36 cellular contexts compared by ENCODE assay signal in genomic region chr13:112567161-112567862, GRCh38.
"Had no signal": no experiment of that assay in that cellular context is flagged by ENCODE, and none has a peak within 500 bp of the region (broad histone marks: within the 10 kb centered on the region; RNA-seq: fewer than 3 reads in every experiment).

No MANE protein-coding gene starts in this region.

- H3K9me3 Mint-ChIP-seq: activated CD4-positive, alpha-beta memory T cell treated with anti-CD3 and anti-CD28 coated beads for 36 hours; activated T-cell treated with anti-CD3 and anti-CD28 coated beads, Interleukin-2, amount 50 U/mL, for 4 hours; activated T-helper 17 cell treated with anti-CD3 and anti-CD28 coated beads, Interleukin-2, amount 50 U/mL, for 72 hours; dendritic cell treated with granulocyte-macrophage colony-stimulating factor and Interleukin-4, amounts not matched to agents 40 ng/mL and 50 ng/mL, for 4 days; immature natural killer cell; naive thymus-derived CD4-positive, alpha-beta T cell; neural crest cell; stimulated activated memory B cell treated with anti-CD40 and anti-IgM and Interleukin-4, amounts not matched to agents 10 μg/mL and 1 μg/mL and 100 μg/mL, for 72 hours; T-cell had no signal

- H3K9me3 ChIP-seq: breast epithelium, gastroesophageal sphincter, pancreas, prostate gland, suprapubic skin, tibial artery, upper lobe of right lung had no signal

- H3K27me3 ChIP-seq: breast epithelium, gastroesophageal sphincter, pancreas, suprapubic skin, tibial artery, upper lobe of right lung had no signal

- H3K27ac ChIP-seq: breast epithelium, epithelial cell of prostate, gastroesophageal sphincter, pancreas, prostate gland, suprapubic skin, tibial artery, upper lobe of right lung, WERI-Rb-1 had no signal

- H3K4me3 Mint-ChIP-seq: activated CD4-positive, alpha-beta memory T cell treated with anti-CD3 and anti-CD28 coated beads for 36 hours; activated T-cell treated with anti-CD3 and anti-CD28 coated beads, Interleukin-2, amount 50 U/mL, for 4 hours; activated T-helper 17 cell treated with anti-CD3 and anti-CD28 coated beads, Interleukin-2, amount 50 U/mL, for 72 hours; dendritic cell treated with granulocyte-macrophage colony-stimulating factor and Interleukin-4, amounts not matched to agents 40 ng/mL and 50 ng/mL, for 4 days; immature natural killer cell; naive thymus-derived CD4-positive, alpha-beta T cell; neural crest cell; stimulated activated memory B cell treated with anti-CD40 and anti-IgM and Interleukin-4, amounts not matched to agents 10 μg/mL and 1 μg/mL and 100 μg/mL, for 72 hours; T-cell had no signal

- H3K36me3 ChIP-seq: breast epithelium, prostate gland had no signal

- H3K27ac Mint-ChIP-seq: activated CD4-positive, alpha-beta memory T cell treated with anti-CD3 and anti-CD28 coated beads for 36 hours; activated T-helper 17 cell treated with anti-CD3 and anti-CD28 coated beads, Interleukin-2, amount 50 U/mL, for 72 hours; dendritic cell treated with granulocyte-macrophage colony-stimulating factor and Interleukin-4, amounts not matched to agents 40 ng/mL and 50 ng/mL, for 4 days; stimulated activated memory B cell treated with anti-CD40 and anti-IgM and Interleukin-4, amounts not matched to agents 10 μg/mL and 1 μg/mL and 100 μg/mL, for 72 hours; T-cell had no signal

- DNase-seq: activated CD4-positive, alpha-beta memory T cell treated with anti-CD3 and anti-CD28 coated beads for 36 hours; activated CD4-positive, alpha-beta T cell treated with anti-CD3 and anti-CD28 coated beads for 48 hours; activated CD8-positive, alpha-beta memory T cell treated with anti-CD3 and anti-CD28 coated beads, Interleukin-2, amount 50 U/mL, for 4 hours; activated gamma-delta T cell treated with Interleukin-2 at 50 U/mL for 16 hours; activated naive CD4-positive, alpha-beta T cell treated with anti-CD3 and anti-CD28 coated beads, Interleukin-2, amount 50 U/mL, for 16 hours; activated T-cell treated with anti-CD3 and anti-CD28 coated beads, Interleukin-2, amount 50 U/mL, for 4 hours; amygdala; central memory CD4-positive, alpha-beta T cell; effector CD4-positive, alpha-beta T cell; hypothalamus; immature natural killer cell; midbrain; naive thymus-derived CD4-positive, alpha-beta T cell; nucleus accumbens; pancreas; retina; small intestine; stimulated activated CD4-positive, alpha-beta T cell treated with anti-CD3 and anti-CD28 coated beads, Interleukin-1b, Interleukin-23, amount 100 ng/mL, for 48 hours; stimulated activated CD4-positive, alpha-beta T cell treated with anti-CD3 and anti-CD28 coated beads, Interleukin-4, amount 100 ng/mL, for 4 hours; stimulated activated CD8-positive, alpha-beta memory T cell treated with anti-CD3 and anti-CD28 coated beads, Interleukin-4, amount 100 ng/mL, for 48 hours; T-cell; T-helper 9 cell; tibial artery; upper lobe of right lung; WERI-Rb-1 had no signal

- H3K27me3 Mint-ChIP-seq: activated CD4-positive, alpha-beta memory T cell treated with anti-CD3 and anti-CD28 coated beads for 36 hours; activated T-helper 17 cell treated with anti-CD3 and anti-CD28 coated beads, Interleukin-2, amount 50 U/mL, for 72 hours; dendritic cell treated with granulocyte-macrophage colony-stimulating factor and Interleukin-4, amounts not matched to agents 40 ng/mL and 50 ng/mL, for 4 days; naive thymus-derived CD4-positive, alpha-beta T cell; stimulated activated memory B cell treated with anti-CD40 and anti-IgM and Interleukin-4, amounts not matched to agents 10 μg/mL and 1 μg/mL and 100 μg/mL, for 72 hours; T-cell had no signal

- H3K4me1 ChIP-seq: breast epithelium, pancreas, prostate gland, suprapubic skin had no signal

- H3K4me3 ChIP-seq: breast epithelium, gastroesophageal sphincter, pancreas, prostate gland, suprapubic skin, tibial artery, upper lobe of right lung had no signal

- ATAC-seq: activated CD4-positive, CD25-positive, alpha-beta regulatory T cell treated with anti-CD3 and anti-CD28 coated beads, Interleukin-2, amount 50 U/mL, for 24 hours; activated T-cell treated with anti-CD3 and anti-CD28 coated beads, Interleukin-2, amount 50 U/mL, for 4 hours; activated T-helper 17 cell treated with anti-CD3 and anti-CD28 coated beads, Interleukin-2, amount 50 U/mL, for 72 hours; gastroesophageal sphincter; naive thymus-derived CD4-positive, alpha-beta T cell; pancreas; sciatic nerve; stimulated activated memory B cell treated with anti-CD40 and anti-IgM and Interleukin-4, amounts not matched to agents 10 μg/mL and 1 μg/mL and 100 μg/mL, for 72 hours; T-cell; upper lobe of right lung had no signal
